ENCODE assay signal across 9 cellular contexts in the genomic region with DNA sequence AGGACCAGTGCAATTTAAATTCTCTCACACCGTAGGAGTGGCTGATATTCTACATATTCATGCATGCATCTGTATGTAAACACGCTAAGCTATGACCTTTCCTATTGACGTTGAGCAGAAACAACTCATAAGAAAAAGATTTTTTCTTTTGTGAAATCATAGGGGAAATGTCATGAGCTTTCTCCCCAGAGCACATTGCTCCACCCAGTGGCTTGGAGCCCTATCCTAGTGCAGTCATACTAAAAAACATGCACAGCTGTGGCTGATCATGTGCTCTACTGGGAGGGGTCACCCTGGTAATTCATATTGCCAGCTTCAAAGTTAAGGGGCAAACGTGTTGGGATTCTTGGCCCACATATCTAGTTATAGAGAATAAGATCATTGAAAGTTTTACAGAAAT. TPM values are rescaled to one million over a fixed set of nuclear protein-coding genes. Genes with fewer than 3 reads are reported as not detected.
DNase-seq lines count a peak whose midpoint lies in the region; ATAC-seq and TF ChIP-seq lines count a peak whose summit lies in the region.
"Had no signal": no experiment of that assay in that cellular context is flagged by ENCODE, and none has a peak within 500 bp of the region (broad histone marks: within the 10 kb centered on the region; RNA-seq: fewer than 3 reads in every experiment).

No MANE protein-coding gene starts in this region.

- H3K9me3 ChIP-seq in SJCRH30 (replicated peaks): no peaks in the 10 kb centered on the region
- H3K9me3 ChIP-seq in smooth muscle cell (replicated peaks; ENCODE audit: low read depth): no peaks in the 10 kb centered on the region
- H3K9me3 ChIP-seq in spleen: peaks cover 0 to 3% (median 1%) of the 10 kb centered on the region in 8 donors
- H3K9me3 ChIP-seq: neutrophil had no signal

- intact Hi-C loops in spleen (cut with DNase I; ENCODE audit: low total_unique reads): loop anchor here (10.0 kb wide), 1 partner anchor 113 kb away; no protein-coding TSS in a partner anchor

- no peaks in the 10 kb centered on the region for H3K36me3 ChIP-seq in SJCRH30
- no peaks in the 10 kb centered on the region for H3K36me3 ChIP-seq in smooth muscle cell (ENCODE audit: low read depth)
- H3K36me3 ChIP-seq in brain microvascular endothelial cell (replicated peaks): no peaks in the 10 kb centered on the region
- H3K36me3 ChIP-seq in spleen: no peaks in the 10 kb centered on the region
- H3K36me3 ChIP-seq: neutrophil had no signal

- 66% methylated on average over 4 of the region's 4 CpGs for WGBS in smooth muscle cell (ENCODE audit: low lambda C conversion rate)
- 45 to 56% (median 48%) methylated on average over 4 of the region's 4 CpGs for whole genome bisulfite sequencing in spleen, 5 donors

- no peak overlapping the region for H3K4me2 ChIP-seq in smooth muscle cell

- in situ Hi-C loops in brain microvascular endothelial cell (cut with HindIII; ENCODE audit: low pct_ligation_motif_present, low sequenced_read_pairs): no loop called here

- H3K4me3 ChIP-seq in SJCRH30: no peak overlapping the region
- no peak overlapping the region for H3K4me3 ChIP-seq in smooth muscle cell
- no peak overlapping the region for H3K4me3 ChIP-seq in brain microvascular endothelial cell (ENCODE audit: low read depth, low read length)
- H3K4me3 ChIP-seq in spleen: no peak overlapping the region

- ATAC-seq in foreskin keratinocyte (no peak), HG03097 (IDR thresholded peaks at IDR 0.05; ENCODE audit: low FRiP score, unreplicated experiment) (no peak)

- peak overlapping the region; percentile 2 for H2AFZ ChIP-seq in smooth muscle cell (ENCODE audit: low read depth)

- no peak overlapping the region for H3K27ac ChIP-seq in SJCRH30
- H3K27ac ChIP-seq in foreskin keratinocyte: no peak overlapping the region
- no peak overlapping the region for H3K27ac ChIP-seq in smooth muscle cell (ENCODE audit: low read depth)
- H3K27ac ChIP-seq in brain microvascular endothelial cell: no peak overlapping the region
- peak overlapping the region in 3 of 8 donors; percentile 12 to 95 (median 28) for H3K27ac ChIP-seq in spleen
- H3K27ac ChIP-seq: neutrophil had no signal

- H4K20me1 ChIP-seq in smooth muscle cell (ENCODE audit: low read depth): peaks cover 23% of the 10 kb centered on the region

- peaks cover 3% of the 10 kb centered on the region; the same call in 1 of the 2 replicates for H3K4me1 ChIP-seq in SJCRH30
- peaks cover 7% of the 10 kb centered on the region for H3K4me1 ChIP-seq in foreskin keratinocyte
- H3K4me1 ChIP-seq in smooth muscle cell (ENCODE audit: low read depth): peaks cover 28% of the 10 kb centered on the region
- peaks cover 21 to 52% (median 43%) of the 10 kb centered on the region in 6 donors for H3K4me1 ChIP-seq in spleen

- no peaks in the 10 kb centered on the region for H3K27me3 ChIP-seq in SJCRH30
- H3K27me3 ChIP-seq in foreskin keratinocyte: no peaks in the 10 kb centered on the region
- no peaks in the 10 kb centered on the region for H3K27me3 ChIP-seq in smooth muscle cell (ENCODE audit: low read depth)
- H3K27me3 ChIP-seq in brain microvascular endothelial cell (replicated peaks): no peaks in the 10 kb centered on the region
- no peaks in the 10 kb centered on the region for H3K27me3 ChIP-seq in spleen (replicated peaks in 1 of 7)
- H3K27me3 ChIP-seq: neutrophil had no signal

- H3K79me2 ChIP-seq in smooth muscle cell (ENCODE audit: low read depth): peaks cover 30% of the 10 kb centered on the region

- H3F3A ChIP-seq in smooth muscle cell (ENCODE audit: low read depth): peaks cover 16% of the 10 kb centered on the region

- TF ChIP-seq CTCF in foreskin keratinocyte (conservative IDR thresholded peaks at IDR 0.05) (peak; percentile 33), smooth muscle cell (IDR thresholded peaks at IDR 0.05; ENCODE audit: borderline replicate concordance, insufficient read depth, poor library complexity, severe bottlenecking) (no peak), brain microvascular endothelial cell (IDR thresholded peaks at IDR 0.05; ENCODE audit: low read depth, low read length, missing control alignments) (no peak), spleen (IDR thresholded peaks at IDR 0.05 in 8 of 11, conservative IDR thresholded peaks at IDR 0.05 in 3 of 11) (no peak)

- DNase-seq in HCEC 1CT (peak; percentile 85), SJCRH30 (peak; percentile 16 to 37), foreskin keratinocyte (peak in 1 of 2 donors; percentile 39), smooth muscle cell (lab: John Stamatoyannopoulos, UW; ENCODE audit: unreplicated experiment) (no peak), brain microvascular endothelial cell (no peak), spleen (no peak), NCI-H2196 treated with DMSO at 0.1 percent for 48 hours (lab: John Stamatoyannopoulos, UW; ENCODE audit: unreplicated experiment) (no peak)

- H3K9ac ChIP-seq in smooth muscle cell (ENCODE audit: low read depth): no peak overlapping the region

- no peak for TF ChIP-seq POLR2A in spleen (IDR thresholded peaks at IDR 0.05)

RNA-seq across cellular contexts. Expression of gene MESD, which starts 1.8 kb away (rescaled TPM):
- 20.5 and 22.1 TPM in 2 replicates for total RNA-seq in SJCRH30 (2014; rRNA removed; shearing (Covaris generic))
- total RNA-seq in foreskin keratinocyte (31.0 and 32.4 TPM in 2 replicates), smooth muscle cell (20.1 and 25.6 TPM in 2 replicates), spleen (10 to 100 TPM; 25.4 to 39.8 (median 29.1) TPM)
- polyA plus RNA-seq in foreskin keratinocyte (27.1 and 29.9 TPM in 2 replicates), smooth muscle cell (41.4 and 57.4 TPM in 2 replicates), spleen (10 to 100 TPM in 2 of 3 donors, 1 to 10 TPM in 1; 8.5 to 13.1 (median 10.3) TPM)

RNA-seq across cellular contexts. Expression of gene TLNRD1, which starts 9.3 kb away (rescaled TPM):
- 16.1 and 17.3 TPM in 2 replicates for total RNA-seq in SJCRH30 (2014; rRNA removed; shearing (Covaris generic))
- total RNA-seq in foreskin keratinocyte: 11.5 and 12.4 TPM in 2 replicates
- 7.4 and 8.1 TPM in 2 replicates for polyA plus RNA-seq in foreskin keratinocyte
- total RNA-seq in smooth muscle cell: 10.7 and 11.3 TPM in 2 replicates
- polyA plus RNA-seq in smooth muscle cell: 11.9 and 14.1 TPM in 2 replicates
- total RNA-seq in spleen: 10 to 100 TPM; 22.7 to 53.3 (median 32.3) TPM
- 10 to 100 TPM in 1 of 3 donors, 1 to 10 TPM in 2; 6.2 to 14.1 (median 8.1) TPM for polyA plus RNA-seq in spleen

Comparison
In these comparisons a context has a peak if more than half of its experiments do, and no peak if none do; other contexts are left out.
1. DNase-seq: peak in HCEC 1CT (single experiment) and SJCRH30 (2 of 2); none in smooth muscle cell (single experiment), brain microvascular endothelial cell (single experiment), spleen (single experiment) and NCI-H2196 treated with DMSO at 0.1 percent for 48 hours (single experiment).